ENCODE assay signal across 21 cellular contexts in genomic region chr2:235976516-235976915, GRCh38.
"Had no signal": no experiment of that assay in that cellular context is flagged by ENCODE, and none has a peak within 500 bp of the region (broad histone marks: within the 10 kb centered on the region; RNA-seq: fewer than 3 reads in every experiment).

No MANE protein-coding gene starts in this region.

- DNase-seq: Kasumi-1, MM.1S, NCI-H1092 treated with DMSO at 0.1 percent for 48 hours, NCI-H1436, NCI-H187, NCI-H2029, NCI-H2081 treated with DMSO at 0.1 percent for 48 hours, NCI-H2171, NCI-H226, NCI-H446, NCI-H510A, NCI-H524 treated with DMSO at 0.1 percent for 48 hours, NCI-H69, NCI-H774, RPMI8226, SHP77, SK-N-SH had no signal

- H3K9me3 ChIP-seq: SK-N-SH had no signal

- H3K4me3 Mint-ChIP-seq: IgD-negative memory B cell had no signal

- H3K27ac ChIP-seq: HL-60, KMS-11 had no signal

- H3K4me3 ChIP-seq: K562 had no signal

- H3K27ac Mint-ChIP-seq: IgD-negative memory B cell had no signal

- ATAC-seq: K562 had no signal

- H3K36me3 Mint-ChIP-seq: IgD-negative memory B cell had no signal
